Comparison of ENCODE assay signal across 9 cellular contexts in genomic region chr7:44126574-44126973, GRCh38. TPM values are rescaled to one million over a fixed set of nuclear protein-coding genes. Genes with fewer than 3 reads are reported as not detected.
"Had no signal": no experiment of that assay in that cellular context is flagged by ENCODE, and none has a peak within 500 bp of the region (broad histone marks: within the 10 kb centered on the region; RNA-seq: fewer than 3 reads in every experiment).

No MANE protein-coding gene starts in this region.

RNA-seq across cellular contexts. Expression of gene MYL7, which starts 14.6 kb away (rescaled TPM):
- total RNA-seq: dermis microvascular lymphatic vessel endothelial cell, esophagus mucosa, esophagus squamous epithelium, glomerular endothelial cell, left colon, left lobe of liver, liver, mononuclear cell, mucosa of gallbladder had no signal
- polyA plus RNA-seq: liver had no signal
